Comparison of ENCODE assay signal across 9 cellular contexts in genomic region chr19:7679771-7680605, GRCh38. TPM values are rescaled to one million over a fixed set of nuclear protein-coding genes. Genes with fewer than 3 reads are reported as not detected.
DNase-seq lines count a peak whose midpoint lies in the region; ATAC-seq, FAIRE-seq and TF ChIP-seq lines count a peak whose summit lies in the region.
"Had no signal": no experiment of that assay in that cellular context is flagged by ENCODE, and none has a peak within 500 bp of the region (broad histone marks: within the 10 kb centered on the region; RNA-seq: fewer than 3 reads in every experiment).

No MANE protein-coding gene starts in this region.

- no peak for TF ChIP-seq POLR2A in breast epithelium (IDR thresholded peaks at IDR 0.05)

- TF ChIP-seq CTCF in AG09309 (IDR thresholded peaks at IDR 0.05; ENCODE audit: control insufficient read depth, insufficient read depth, low read depth, low read length, missing control alignments), result no peak
- no peak for TF ChIP-seq CTCF in breast epithelium (IDR thresholded peaks at IDR 0.05)

- peak overlapping the region; percentile 18 for H3K4me3 ChIP-seq in AG09309 (ENCODE audit: control insufficient read depth, low read depth, low read length)
- peak overlapping the region; percentile 96 to 100 (median 97) for H3K4me3 ChIP-seq in breast epithelium
- peak overlapping the region; percentile 74 to 92 for H3K4me3 ChIP-seq in muscle layer of duodenum (ENCODE audit: low read depth in 1 of 2, low read length in 2 of 2)

- H3K9me3 ChIP-seq in breast epithelium, result no peaks in the 10 kb centered on the region
- H3K9me3 ChIP-seq in muscle layer of duodenum (ENCODE audit: control insufficient read depth in 1 of 2, low read length in 2 of 2), result no peaks in the 10 kb centered on the region

- H3K36me3 ChIP-seq in breast epithelium, result no peaks in the 10 kb centered on the region
- H3K36me3 ChIP-seq in muscle layer of duodenum (ENCODE audit: control insufficient read depth in 1 of 2, insufficient read depth in 2 of 2, low read length in 2 of 2), result peaks cover 0 to 15% of the 10 kb centered on the region in 2 donors

- H3K27ac ChIP-seq in breast epithelium, result no peak overlapping the region
- H3K27ac ChIP-seq in muscle layer of duodenum (ENCODE audit: low read length), result no peak overlapping the region

- DNase-seq in AG09309 (ENCODE audit: low read depth), result no peak
- DNase-seq in HTR-8/SVneo (ENCODE audit: insufficient read length, low spot score), result no peak
- DNase-seq in breast epithelium (ENCODE audit: low spot score in 2 of 2), result no peak
- no peak for DNase-seq in RCC 7860 (ENCODE audit: low spot score)
- no peak for DNase-seq in NCI-H748 (lab: John Stamatoyannopoulos, UW; ENCODE audit: unreplicated experiment)
- DNase-seq in mucosa of gallbladder (ENCODE audit: low spot score), result no peak

- FAIRE-seq in HTR-8/SVneo (lab: Jason Lieb, UNC) (peak; percentile 16), RCC 7860 (lab: Jason Lieb, UNC) (no peak)

- peaks cover 0 to 3% of the 10 kb centered on the region in 2 donors for H3K4me1 ChIP-seq in breast epithelium
- H3K4me1 ChIP-seq in muscle layer of duodenum (ENCODE audit: control insufficient read depth in 1 of 2, insufficient read depth in 2 of 2, low read length in 2 of 2), result peaks cover 0 to 20% of the 10 kb centered on the region in 2 donors

- intact Hi-C loops in breast epithelium (cut with DNase I; ENCODE audit: low total_unique reads), result loop anchor here (10.0 kb wide), 1 partner anchor 115 kb away; no protein-coding TSS in a partner anchor

- peaks cover 0 to 38% of the 10 kb centered on the region in 2 donors for H3K27me3 ChIP-seq in breast epithelium
- peaks cover 4% of the 10 kb centered on the region for H3K27me3 ChIP-seq in muscle layer of duodenum (ENCODE audit: low read depth, low read length)

- ATAC-seq in HG03469 (IDR thresholded peaks at IDR 0.05; ENCODE audit: unreplicated experiment), result no peak

RNA-seq across cellular contexts. Expression of gene TRAPPC5, which starts 0.6 kb away (rescaled TPM):
- total RNA-seq in breast epithelium (10 to 100 TPM; 34.7 to 84.0 (median 62.6) TPM), mucosa of gallbladder (115 TPM)

RNA-seq across cellular contexts. Expression of gene MCEMP1, which starts 3.1 kb away (rescaled TPM):
- total RNA-seq in breast epithelium, result 1 to 10 TPM in 2 of 3 donors, not detected in 1; 1.0 to 2.4 TPM
- 0.14 TPM for total RNA-seq in mucosa of gallbladder
- total RNA-seq: LHCN-M2 had no signal

RNA-seq across cellular contexts. Expression of gene RETN, which starts 11.1 kb away (rescaled TPM):
- total RNA-seq in breast epithelium (not detected), mucosa of gallbladder (not detected)
- total RNA-seq: LHCN-M2 had no signal

RNA-seq across cellular contexts. Expression of gene FCER2, which starts 21.9 kb away (rescaled TPM):
- total RNA-seq in breast epithelium (under 1 TPM in 2 of 3 donors, not detected in 1; 0.29 to 0.48 TPM), mucosa of gallbladder (0.86 TPM)
- total RNA-seq: LHCN-M2 had no signal

RNA-seq across cellular contexts. Expression of gene STXBP2, which starts 43.1 kb away (rescaled TPM):
- total RNA-seq in breast epithelium (10 to 100 TPM; 15.4 to 55.3 (median 37.0) TPM), mucosa of gallbladder (215 TPM)

Comparison
In these comparisons a context has a peak if more than half of its experiments do, and no peak if none do; other contexts are left out.
1. H3K4me3 ChIP-seq: peak in every context shown above with its lines; median percentile 97 in breast epithelium; 83 in muscle layer of duodenum; 18 in AG09309.